16 cellular contexts compared by ENCODE assay signal in the genomic region with DNA sequence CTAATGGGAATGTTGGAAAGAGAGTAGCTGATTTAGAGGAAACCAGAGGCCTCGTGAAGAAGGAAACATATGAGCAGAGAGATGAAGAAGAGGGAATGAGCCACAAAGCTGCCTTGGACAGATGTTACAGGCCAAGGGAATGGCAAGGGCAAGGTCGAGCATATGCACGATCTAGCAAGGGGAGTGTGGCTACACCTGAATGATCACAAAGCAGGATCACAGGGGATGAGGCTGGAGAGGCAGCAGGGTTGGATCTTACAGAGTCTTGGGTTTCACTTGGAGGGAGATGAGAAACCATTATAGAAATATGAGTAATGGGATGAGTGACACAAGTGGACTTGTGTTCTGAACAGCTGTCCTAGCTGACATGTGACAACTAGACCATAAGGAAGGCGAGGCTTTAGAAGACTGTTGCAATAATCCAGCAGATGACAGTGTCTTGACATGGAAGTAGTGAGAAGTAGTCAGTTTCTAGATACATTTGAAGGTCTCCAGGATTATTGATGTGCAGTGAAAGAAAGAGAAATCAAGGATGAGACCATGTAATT.
"Had no signal": no experiment of that assay in that cellular context is flagged by ENCODE, and none has a peak within 500 bp of the region (broad histone marks: within the 10 kb centered on the region; RNA-seq: fewer than 3 reads in every experiment).

No MANE protein-coding gene starts in this region.

- H3K9me3 Mint-ChIP-seq: activated CD4-positive, alpha-beta memory T cell treated with anti-CD3 and anti-CD28 coated beads, Interleukin-2, amount 10 ng/mL, durations not matched to agents 7 days and 5 days; activated naive CD4-positive, alpha-beta T cell treated with anti-CD3 and anti-CD28 coated beads, Interleukin-2, amount 50 U/mL, for 24 hours; activated T-cell treated with anti-CD3 and anti-CD28 coated beads, Interleukin-2, amount 50 U/mL, for 4 hours; stimulated activated naive CD8-positive, alpha-beta T cell treated with anti-CD3 and anti-CD28 coated beads, Interleukin-15, Interleukin-2, amounts not matched to agents 100 ng/mL and 50 ng/mL, for 24 hours had no signal

- H3K4me1 ChIP-seq: adrenal gland, right lobe of liver, testis had no signal

- H3K27me3 ChIP-seq: adrenal gland, dorsolateral prefrontal cortex, right lobe of liver, testis had no signal

- H3K4me1 Mint-ChIP-seq: activated CD4-positive, alpha-beta memory T cell treated with anti-CD3 and anti-CD28 coated beads, Interleukin-2, amount 10 ng/mL, durations not matched to agents 7 days and 5 days; activated naive CD4-positive, alpha-beta T cell treated with anti-CD3 and anti-CD28 coated beads, Interleukin-2, amount 50 U/mL, for 24 hours; endodermal cell had no signal

- H3K27ac ChIP-seq: adrenal gland, right lobe of liver, testis had no signal

- H3K36me3 ChIP-seq: adrenal gland, right lobe of liver had no signal

- ATAC-seq: activated T-cell treated with anti-CD3 and anti-CD28 coated beads, Interleukin-2, amount 50 U/mL, for 4 hours; right lobe of liver; T-helper 17 cell; WTC11 had no signal

- H3K9me3 ChIP-seq: adrenal gland, right lobe of liver, testis had no signal

- FAIRE-seq: kidney had no signal

- H3K4me3 Mint-ChIP-seq: activated CD4-positive, alpha-beta memory T cell treated with anti-CD3 and anti-CD28 coated beads, Interleukin-2, amount 10 ng/mL, durations not matched to agents 7 days and 5 days; activated naive CD4-positive, alpha-beta T cell treated with anti-CD3 and anti-CD28 coated beads, Interleukin-2, amount 50 U/mL, for 24 hours; activated T-cell treated with anti-CD3 and anti-CD28 coated beads, Interleukin-2, amount 50 U/mL, for 4 hours; endodermal cell; neural crest cell; stimulated activated naive CD8-positive, alpha-beta T cell treated with anti-CD3 and anti-CD28 coated beads, Interleukin-15, Interleukin-2, amounts not matched to agents 100 ng/mL and 50 ng/mL, for 24 hours; T-helper 17 cell; WTC11 had no signal

- H3K27ac Mint-ChIP-seq: activated CD4-positive, alpha-beta memory T cell treated with anti-CD3 and anti-CD28 coated beads, Interleukin-2, amount 10 ng/mL, durations not matched to agents 7 days and 5 days; activated naive CD4-positive, alpha-beta T cell treated with anti-CD3 and anti-CD28 coated beads, Interleukin-2, amount 50 U/mL, for 24 hours; endodermal cell; stimulated activated naive CD8-positive, alpha-beta T cell treated with anti-CD3 and anti-CD28 coated beads, Interleukin-15, Interleukin-2, amounts not matched to agents 100 ng/mL and 50 ng/mL, for 24 hours; T-helper 17 cell; WTC11 had no signal

- H3K27me3 Mint-ChIP-seq: activated CD4-positive, alpha-beta memory T cell treated with anti-CD3 and anti-CD28 coated beads, Interleukin-2, amount 10 ng/mL, durations not matched to agents 7 days and 5 days; activated naive CD4-positive, alpha-beta T cell treated with anti-CD3 and anti-CD28 coated beads, Interleukin-2, amount 50 U/mL, for 24 hours; stimulated activated naive CD8-positive, alpha-beta T cell treated with anti-CD3 and anti-CD28 coated beads, Interleukin-15, Interleukin-2, amounts not matched to agents 100 ng/mL and 50 ng/mL, for 24 hours had no signal

- H3K36me3 Mint-ChIP-seq: WTC11 had no signal

- DNase-seq: activated CD4-positive, alpha-beta memory T cell treated with anti-CD3 and anti-CD28 coated beads, Interleukin-2, amount 10 ng/mL, durations not matched to agents 7 days and 5 days; activated CD4-positive, alpha-beta T cell treated with anti-CD3 and anti-CD28 coated beads for 4 hours; activated effector memory CD4-positive, alpha-beta T cell treated with Interleukin-2 at 50 U/mL for 16 hours; activated T-cell treated with anti-CD3 and anti-CD28 coated beads, Interleukin-2, amount 50 U/mL, for 4 hours; adrenal gland; dorsolateral prefrontal cortex; endodermal cell; hypothalamus; kidney; right lobe of liver; T-helper 17 cell; testis had no signal

- H3K4me3 ChIP-seq: adrenal gland, dorsolateral prefrontal cortex, right lobe of liver, testis had no signal
